Comparison of ENCODE assay signal across 8 cellular contexts in the genomic region with DNA sequence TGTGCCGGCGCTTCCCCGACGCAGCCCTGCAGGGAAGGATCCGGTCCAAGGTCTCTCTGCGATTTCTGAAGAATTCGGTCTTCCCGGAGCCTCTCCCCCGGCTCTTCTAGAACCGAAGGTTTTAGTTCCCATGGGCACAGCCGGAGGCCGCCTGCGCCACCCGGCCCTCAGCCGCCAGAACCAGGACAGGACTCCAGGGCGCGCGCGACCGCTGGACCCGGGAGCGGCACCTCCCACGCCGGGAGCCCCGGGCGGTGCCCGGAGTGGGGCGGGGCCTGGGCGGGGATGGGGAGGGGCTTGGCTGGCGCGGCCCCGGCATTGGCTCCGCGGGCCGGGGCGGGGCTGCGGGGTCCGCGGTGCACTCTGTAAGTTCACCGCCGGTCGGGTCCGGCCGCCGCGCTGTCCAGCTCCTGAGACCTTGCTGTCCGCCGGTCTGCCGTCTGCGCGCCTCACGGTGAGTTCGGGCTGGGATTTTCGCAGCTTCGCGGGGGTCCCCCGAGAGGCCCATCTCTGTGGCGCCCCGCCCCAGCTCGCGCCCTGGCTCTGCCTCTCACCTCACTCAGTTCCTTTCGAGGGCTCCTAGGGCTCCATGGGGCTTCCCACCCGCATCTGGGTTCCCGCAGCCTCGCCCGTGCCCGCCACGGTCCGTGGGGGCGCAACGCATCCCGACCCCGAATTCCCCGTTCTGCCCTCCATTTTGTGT. TPM values are rescaled to one million over a fixed set of nuclear protein-coding genes. Genes with fewer than 3 reads are reported as not detected.
DNase-seq lines count a peak whose midpoint lies in the region; ATAC-seq and TF ChIP-seq lines count a peak whose summit lies in the region.

Gene CDC42EP2, plus strand, starts transcription at position 366 of the 703 bp plus-strand sequence. CDS start 6,033 bp downstream, outside the sequence.

- H3K4me3 Mint-ChIP-seq in activated T-cell treated with anti-CD3 and anti-CD28 coated beads, Interleukin-2, amount 50 U/mL, for 24 hours, result peak within 1 kb of the TSS; percentile 81

- 0 out of 2 replicates have a peak within 1 kb of the TSS, but pooled peaks have one; percentile 3 for H2AFZ ChIP-seq in OCI-LY1 (ENCODE audit: low read length)

- peak within 1 kb of the TSS; percentile 54 for H3K9ac ChIP-seq in OCI-LY1 (ENCODE audit: low read length)
- peak within 1 kb of the TSS; percentile 70 for H3K9ac ChIP-seq in mucosa of stomach (ENCODE audit: low read length)

- no peaks in the 10 kb centered on the region for H3K36me3 Mint-ChIP-seq in activated T-cell treated with anti-CD3 and anti-CD28 coated beads, Interleukin-2, amount 50 U/mL, for 24 hours (ENCODE audit: low read depth)

- H3K27ac Mint-ChIP-seq in activated T-cell treated with anti-CD3 and anti-CD28 coated beads, Interleukin-2, amount 50 U/mL, for 24 hours, result no peak within 1 kb of the TSS

- H3K9me3 ChIP-seq in OCI-LY1 (ENCODE audit: low read length) (no peaks in the 10 kb centered on the region), esophagus (ENCODE audit: control insufficient read depth in 2 of 2, insufficient read depth in 1 of 2, low read depth in 1 of 2, low read length in 1 of 2) (no peaks in the 10 kb centered on the region), mucosa of stomach (ENCODE audit: control insufficient read depth, low read length) (no peaks in the 10 kb centered on the region)

- H3K79me2 ChIP-seq in OCI-LY1 (ENCODE audit: insufficient read depth, low read length), result no peaks in the 10 kb centered on the region

- H3K4me2 ChIP-seq in OCI-LY1 (ENCODE audit: low read length), result peak within 1 kb of the TSS; percentile 89

- peak; percentile 77 for ATAC-seq in GM19025 (IDR thresholded peaks at IDR 0.05; ENCODE audit: low read depth, unreplicated experiment)
- peak; percentile 74 for ATAC-seq in HG03439 (IDR thresholded peaks at IDR 0.05; ENCODE audit: unreplicated experiment)

- no peak for TF ChIP-seq CTCF in AG10803 (conservative IDR thresholded peaks at IDR 0.05; ENCODE audit: low read length)
- no peak for TF ChIP-seq CTCF in OCI-LY1 (IDR thresholded peaks at IDR 0.05; ENCODE audit: low read length)

- H3K4me3 ChIP-seq in AG10803 (ENCODE audit: low read length) (peak within 1 kb of the TSS; percentile 94), OCI-LY1 (ENCODE audit: low read depth, low read length, poor library complexity, severe bottlenecking) (peak within 1 kb of the TSS; percentile 70), esophagus (ENCODE audit: low read depth in 1 of 2, low read length in 2 of 2) (peak within 1 kb of the TSS; percentile 67 to 91), mucosa of stomach (ENCODE audit: low read length) (peak within 1 kb of the TSS; percentile 63)

- H3K27ac ChIP-seq in OCI-LY1 (ENCODE audit: low read depth, low read length, poor library complexity, severe bottlenecking), result no peak within 1 kb of the TSS
- peak within 1 kb of the TSS; percentile 92 for H3K27ac ChIP-seq in esophagus (ENCODE audit: low read depth in 2 of 2, low read length in 1 of 2)

- peaks cover 12% of the 10 kb centered on the region for H3K4me1 Mint-ChIP-seq in activated T-cell treated with anti-CD3 and anti-CD28 coated beads, Interleukin-2, amount 50 U/mL, for 24 hours (ENCODE audit: low read depth)

- no peaks in the 10 kb centered on the region for H3K36me3 ChIP-seq in OCI-LY1 (ENCODE audit: insufficient read depth, low read length)
- H3K36me3 ChIP-seq in esophagus (ENCODE audit: control insufficient read depth in 2 of 2, insufficient read depth in 2 of 2, low read length in 1 of 2), result no peaks in the 10 kb centered on the region
- H3K36me3 ChIP-seq in mucosa of stomach (ENCODE audit: control insufficient read depth, insufficient read depth, low read length), result no peaks in the 10 kb centered on the region

- no peaks in the 10 kb centered on the region for H3K9me2 ChIP-seq in OCI-LY1 (ENCODE audit: low read depth, low read length)

- H3K27me3 ChIP-seq in OCI-LY1 (ENCODE audit: insufficient read depth, low read length), result peaks cover 9% of the 10 kb centered on the region; the same call in 1 of the 2 replicates
- no peaks in the 10 kb centered on the region for H3K27me3 ChIP-seq in esophagus (ENCODE audit: control insufficient read depth in 1 of 2, insufficient read depth in 2 of 2, low read length in 2 of 2)
- H3K27me3 ChIP-seq in mucosa of stomach (ENCODE audit: control insufficient read depth, insufficient read depth, low read length), result no peaks in the 10 kb centered on the region

- peaks cover 6% of the 10 kb centered on the region for H3K4me1 ChIP-seq in OCI-LY1 (ENCODE audit: insufficient read depth, low read length, severe bottlenecking)
- H3K4me1 ChIP-seq in esophagus (ENCODE audit: control insufficient read depth in 2 of 2, insufficient read depth in 2 of 2, low read length in 1 of 2), result peaks cover 0 to 12% of the 10 kb centered on the region in 2 donors
- peaks cover 38% of the 10 kb centered on the region for H3K4me1 ChIP-seq in mucosa of stomach (ENCODE audit: control insufficient read depth, insufficient read depth, low read length)

- no peaks in the 10 kb centered on the region for H3F3A ChIP-seq in OCI-LY1 (ENCODE audit: insufficient read depth, low read length)

- 0 to 1% methylated on average over 53 to 74 of the region's 74 CpGs for WGBS in esophagus, 2 donors

- no peaks in the 10 kb centered on the region for H4K20me1 ChIP-seq in OCI-LY1 (ENCODE audit: insufficient read depth, low read length)

- peak; percentile 85 for DNase-seq in AG10803 (ENCODE audit: low read depth)
- DNase-seq in activated T-cell treated with anti-CD3 and anti-CD28 coated beads, Interleukin-2, amount 50 U/mL, for 24 hours, result peak; percentile 88
- DNase-seq in stimulated activated CD8-positive, alpha-beta memory T cell treated with anti-CD3 and anti-CD28 coated beads, Interleukin-4, amount 100 ng/mL, for 48 hours, result peak; percentile 83

- peaks cover 19% of the 10 kb centered on the region for H3K27me3 Mint-ChIP-seq in activated T-cell treated with anti-CD3 and anti-CD28 coated beads, Interleukin-2, amount 50 U/mL, for 24 hours

- H3K9me3 Mint-ChIP-seq in activated T-cell treated with anti-CD3 and anti-CD28 coated beads, Interleukin-2, amount 50 U/mL, for 24 hours, result no peaks in the 10 kb centered on the region

RNA-seq across cellular contexts. Expression of gene CDC42EP2, which starts in this region (rescaled TPM):
- polyA plus RNA-seq in esophagus, result 1 to 10 TPM; 4.4 to 4.7 TPM
